22 cellular contexts compared by ENCODE assay signal in the genomic region with DNA sequence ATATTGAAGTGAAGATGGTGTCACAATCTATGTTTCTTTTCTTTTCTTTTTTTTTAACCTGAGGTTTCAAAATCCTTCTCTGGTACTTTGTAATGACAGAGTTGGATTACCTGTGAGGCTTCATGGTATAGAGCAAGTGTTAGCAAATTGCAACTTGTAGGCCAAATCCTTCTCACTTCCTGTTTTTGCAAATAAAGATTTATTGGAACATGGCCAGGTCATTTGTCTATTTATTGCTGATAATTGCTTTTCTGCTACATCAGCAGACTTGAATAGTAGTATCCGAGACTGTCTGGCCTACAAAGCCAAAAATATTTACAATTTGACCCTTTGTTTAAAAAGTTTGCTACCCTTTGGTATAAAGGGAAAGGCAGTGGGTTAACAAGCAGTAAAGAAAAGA.
A peak's percentile ranks its signal among the peaks of the same experiment; 100 is the strongest.
DNase-seq lines count a peak whose midpoint lies in the region; ATAC-seq, FAIRE-seq and TF ChIP-seq lines count a peak whose summit lies in the region.
"Had no signal": no experiment of that assay in that cellular context is flagged by ENCODE, and none has a peak within 500 bp of the region (broad histone marks: within the 10 kb centered on the region; RNA-seq: fewer than 3 reads in every experiment).

No MANE protein-coding gene starts in this region.

- H3K27me3 ChIP-seq in HepG2 (ENCODE audit: control insufficient read depth in 1 of 2, insufficient read depth in 2 of 2, low read length in 2 of 2) = no peaks in the 10 kb centered on the region
- no peaks in the 10 kb centered on the region for H3K27me3 ChIP-seq in right lobe of liver
- no peaks in the 10 kb centered on the region; a peak in 1 of 4 replicates for H3K27me3 ChIP-seq in GM12878 (replicated peaks in 1 of 2; ENCODE audit: control insufficient read depth in 2 of 2, insufficient read depth in 2 of 2, low read length in 1 of 2)

- H3K9me3 ChIP-seq in HepG2 (ENCODE audit: low read length) (no peaks in the 10 kb centered on the region), right lobe of liver (no peaks in the 10 kb centered on the region), GM12878 (replicated peaks; ENCODE audit: control insufficient read depth, insufficient read depth, low read length) (no peaks in the 10 kb centered on the region)
- H3K9me3 ChIP-seq: Caco-2 had no signal

- TF ChIP-seq POLR2A in HepG2 (IDR thresholded peaks at IDR 0.05; ENCODE audit: insufficient read depth in 1 of 2, low read depth in 2 of 2, low read length in 2 of 2) = no peak
- TF ChIP-seq POLR2A in right lobe of liver (IDR thresholded peaks at IDR 0.05) = no peak
- no peak for TF ChIP-seq POLR2A in GM12878 (IDR thresholded peaks at IDR 0.05; ENCODE audit: low read depth, low read length)

- ATAC-seq in HepG2 = no peak
- ATAC-seq in right lobe of liver = no peak
- peak; percentile 18; the same call in 1 of the 3 replicates for ATAC-seq in GM12878
- no peak for ATAC-seq in GM21825 (IDR thresholded peaks at IDR 0.05; ENCODE audit: unreplicated experiment)
- no peak for ATAC-seq in activated CD8-positive, alpha-beta T cell treated with anti-CD3 and anti-CD28 coated beads, Interleukin-2, amount 10 ng/mL, durations not matched to agents 7 days and 5 days
- ATAC-seq: CD8-positive, alpha-beta T cell; GM23338 had no signal

- POLR2A ChIA-PET in HepG2 (lab: Yijun Ruan, JAX) = no interaction called here
- POLR2A ChIA-PET in GM12878 (lab: Charles Lee) = no interaction called here
- POLR2A ChIA-PET in activated CD8-positive, alpha-beta T cell treated with anti-CD3 and anti-CD28 coated beads, Interleukin-2, amount 10 ng/mL, durations not matched to agents 7 days and 5 days (lab: Charles Lee) = no interaction called here

- H2AFZ ChIP-seq in HepG2 (ENCODE audit: low read length) (no peak overlapping the region), GM12878 (ENCODE audit: control insufficient read depth, low read depth, low read length) (no peak overlapping the region)
- H2AFZ ChIP-seq: GM23338 had no signal

- TF ChIP-seq CTCF in HepG2 (CRISPR knock-in tag; IDR thresholded peaks at IDR 0.05) (no peak), right lobe of liver (IDR thresholded peaks at IDR 0.05) (no peak), GM12878 (IDR thresholded peaks at IDR 0.05 in 2 of 3, conservative IDR thresholded peaks at IDR 0.05 in 1 of 3; ENCODE audit: control insufficient read depth in 2 of 3, extremely low read depth in 1 of 3, insufficient read depth in 1 of 3, low read depth in 3 of 3, low read length in 3 of 3) (no peak)

- no peak overlapping the region for H3K4me2 ChIP-seq in HepG2 (ENCODE audit: low read depth, low read length)
- no peak overlapping the region for H3K4me2 ChIP-seq in GM12878 (ENCODE audit: control insufficient read depth, insufficient read depth)
- H3K4me2 ChIP-seq: GM23338, KMS-11 had no signal

- BruUV-seq in HepG2 (replicated peaks; lab: Mats Ljungman, UMichigan) (no TSS peak), GM12878 (replicated peaks; lab: Mats Ljungman, UMichigan) (no TSS peak)

- DNase-seq in HepG2 (ENCODE audit: low spot score) (no peak), right lobe of liver (no peak), NAMALWA (ENCODE audit: low spot score) (peak; percentile 23), GM12878 (ENCODE audit: low read depth, low spot score) (no peak), HTR-8/SVneo (ENCODE audit: insufficient read length, low spot score) (no peak)
- DNase-seq in activated CD8-positive, alpha-beta T cell treated with anti-CD3 and anti-CD28 coated beads, Interleukin-2, amount 10 ng/mL, durations not matched to agents 7 days and 5 days = no peak
- DNase-seq: Caco-2; CD8-positive, alpha-beta T cell; H9; NCI-H2029; NCI-H2171; NCI-H226; NCI-H510A; NCI-H69; SHP77 had no signal

- CTCF ChIA-PET in HepG2 (lab: Yijun Ruan, JAX; ENCODE audit: low intra/inter-chr PET ratio, low total read pairs) = no interaction called here
- CTCF ChIA-PET in GM12878 (lab: Yijun Ruan, JAX) = no interaction called here
- CTCF ChIA-PET in activated CD8-positive, alpha-beta T cell treated with anti-CD3 and anti-CD28 coated beads, Interleukin-2, amount 10 ng/mL, durations not matched to agents 7 days and 5 days (lab: Charles Lee) = no interaction called here

- H3K4me3 Mint-ChIP-seq in activated CD8-positive, alpha-beta T cell treated with anti-CD3 and anti-CD28 coated beads, Interleukin-2, amount 10 ng/mL, durations not matched to agents 7 days and 5 days = no peak overlapping the region
- H3K4me3 Mint-ChIP-seq: B cell; CD8-positive, alpha-beta T cell; GM23338; H9 had no signal

- H3K4me3 ChIP-seq in HepG2 (replicated peaks in 1 of 3; ENCODE audit: insufficient read depth in 1 of 3, low read depth in 2 of 3, low read length in 3 of 3) (no peak overlapping the region), right lobe of liver (no peak overlapping the region), GM12878 (no peak overlapping the region)
- H3K4me3 ChIP-seq: GM23338 had no signal

- H4K20me1 ChIP-seq in HepG2 (ENCODE audit: insufficient read depth, low read length) = no peaks in the 10 kb centered on the region
- no peaks in the 10 kb centered on the region for H4K20me1 ChIP-seq in GM12878 (ENCODE audit: control insufficient read depth, insufficient read depth)

- RAD21 ChIA-PET in GM12878 (lab: Charles Lee; ENCODE audit: unreplicated experiment) = no interaction called here

- H3K27me3 Mint-ChIP-seq in activated CD8-positive, alpha-beta T cell treated with anti-CD3 and anti-CD28 coated beads, Interleukin-2, amount 10 ng/mL, durations not matched to agents 7 days and 5 days (ENCODE audit: low read depth) = no peaks in the 10 kb centered on the region
- H3K27me3 Mint-ChIP-seq: B cell had no signal

- H3K27ac Mint-ChIP-seq in activated CD8-positive, alpha-beta T cell treated with anti-CD3 and anti-CD28 coated beads, Interleukin-2, amount 10 ng/mL, durations not matched to agents 7 days and 5 days = no peak overlapping the region
- H3K27ac Mint-ChIP-seq: B cell; CD8-positive, alpha-beta T cell; GM23338; H9 had no signal

- no peak overlapping the region for H3K9ac ChIP-seq in HepG2 (ENCODE audit: insufficient read depth, low read depth, low read length)
- no peak overlapping the region for H3K9ac ChIP-seq in GM12878 (ENCODE audit: control insufficient read depth, insufficient read depth, low read length)
- H3K9ac ChIP-seq: KMS-11 had no signal

- H3K79me2 ChIP-seq in HepG2 (ENCODE audit: insufficient read depth, low read length) (no peaks in the 10 kb centered on the region), GM12878 (ENCODE audit: control insufficient read depth, insufficient read depth, low read length) (no peaks in the 10 kb centered on the region)

- intact Hi-C loops in HepG2 (cut with micrococcal nuclease; ENCODE audit: unreplicated experiment) (no loop called here), right lobe of liver (cut with DNase I) (no loop called here), GM12878 (cut with micrococcal nuclease; ENCODE audit: unreplicated experiment) (no loop called here)

- H3K36me3 Mint-ChIP-seq in activated CD8-positive, alpha-beta T cell treated with anti-CD3 and anti-CD28 coated beads, Interleukin-2, amount 10 ng/mL, durations not matched to agents 7 days and 5 days (ENCODE audit: low read depth) = no peaks in the 10 kb centered on the region
- H3K36me3 Mint-ChIP-seq: CD8-positive, alpha-beta T cell had no signal

- 0% methylated on average over 1 of the region's 1 CpG for WGBS in HepG2 (ENCODE audit: low lambda C conversion rate)
- 29% methylated on average over 1 of the region's 1 CpG for WGBS in right lobe of liver (ENCODE audit: insufficient coverage, low coverage, low lambda C conversion rate, missing lambda C conversion rate)
- WGBS in GM12878 (ENCODE audit: insufficient coverage, insufficient replicate concordance, low lambda C conversion rate, missing lambda C conversion rate) = 0% methylated on average over 1 of the region's 1 CpG

- TF ChIP-seq RAD21 in HepG2 (CRISPR knock-in tag; IDR thresholded peaks at IDR 0.05) (no peak), GM12878 (IDR thresholded peaks at IDR 0.05; ENCODE audit: insufficient read depth, low read depth, low read length) (no peak)

- H3K4me1 ChIP-seq in HepG2 (ENCODE audit: insufficient read depth, low read length) = no peaks in the 10 kb centered on the region
- no peaks in the 10 kb centered on the region for H3K4me1 ChIP-seq in right lobe of liver
- H3K4me1 ChIP-seq in GM12878 (ENCODE audit: control insufficient read depth, insufficient read depth, low read length) = no peaks in the 10 kb centered on the region
- H3K4me1 ChIP-seq: Caco-2 had no signal

- SMC1A ChIA-PET in GM12878 (lab: Charles Lee; ENCODE audit: uncharacterized antibody, unreplicated experiment) = no interaction called here

- H3K27ac ChIP-seq in HepG2 (ENCODE audit: extremely low read length, insufficient read depth, low read length) (no peak overlapping the region), right lobe of liver (no peak overlapping the region), GM12878 (ENCODE audit: control insufficient read depth, insufficient read depth) (no peak overlapping the region)
- H3K27ac ChIP-seq: C4-2B, KMS-11, RWPE1 had no signal

- no peak for FAIRE-seq in HepG2 (lab: Jason Lieb, UNC)
- no peak for FAIRE-seq in GM12878 (lab: Jason Lieb, UNC)
- FAIRE-seq in HTR-8/SVneo (lab: Jason Lieb, UNC) = no peak
- FAIRE-seq: G401.6 had no signal

- H3K36me3 ChIP-seq in HepG2 (replicated peaks in 1 of 2; ENCODE audit: control insufficient read depth in 1 of 2, insufficient read depth in 2 of 2, low read length in 2 of 2) (no peaks in the 10 kb centered on the region), right lobe of liver (no peaks in the 10 kb centered on the region), GM12878 (ENCODE audit: control insufficient read depth in 2 of 2, insufficient read depth in 2 of 2, low read length in 1 of 2) (no peaks in the 10 kb centered on the region)

- H3K9me3 Mint-ChIP-seq in activated CD8-positive, alpha-beta T cell treated with anti-CD3 and anti-CD28 coated beads, Interleukin-2, amount 10 ng/mL, durations not matched to agents 7 days and 5 days (ENCODE audit: insufficient read depth) = no peaks in the 10 kb centered on the region
- H3K9me3 Mint-ChIP-seq: GM23338, H9 had no signal

- in situ Hi-C loops in HepG2 (cut with HindIII; ENCODE audit: extremely low pct_ligation_motif_present, low pct_unique_long_range_greater_than_20kb) (no loop called here), GM12878 (cut with MboI) (no loop called here)

- no peak for TF ChIP-seq EP300 in HepG2 (IDR thresholded peaks at IDR 0.05; ENCODE audit: low read depth in 2 of 2, low read length in 2 of 2)
- TF ChIP-seq EP300 in HepG2 (CRISPR knock-in tag; IDR thresholded peaks at IDR 0.05; ENCODE audit: borderline replicate concordance) = no peak
- TF ChIP-seq EP300 in GM12878 (IDR thresholded peaks at IDR 0.05; ENCODE audit: borderline replicate concordance in 1 of 2, control insufficient read depth in 1 of 2, low read depth in 2 of 2, low read length in 2 of 2) = no peak

- H3K4me1 Mint-ChIP-seq in activated CD8-positive, alpha-beta T cell treated with anti-CD3 and anti-CD28 coated beads, Interleukin-2, amount 10 ng/mL, durations not matched to agents 7 days and 5 days (ENCODE audit: low read depth) = no peaks in the 10 kb centered on the region
- H3K4me1 Mint-ChIP-seq: B cell, GM23338, H9 had no signal

Comparison
In these comparisons a context has a peak if more than half of its experiments do, and no peak if none do; other contexts are left out.
1. Of the 75 proteins assayed by ChIP-seq in both HepG2 and GM12878: peak only in HepG2: none; only in GM12878: ZBTB40; in both: none; in neither: 74.